Comparison of ENCODE assay signal across 21 cellular contexts in the genomic region with DNA sequence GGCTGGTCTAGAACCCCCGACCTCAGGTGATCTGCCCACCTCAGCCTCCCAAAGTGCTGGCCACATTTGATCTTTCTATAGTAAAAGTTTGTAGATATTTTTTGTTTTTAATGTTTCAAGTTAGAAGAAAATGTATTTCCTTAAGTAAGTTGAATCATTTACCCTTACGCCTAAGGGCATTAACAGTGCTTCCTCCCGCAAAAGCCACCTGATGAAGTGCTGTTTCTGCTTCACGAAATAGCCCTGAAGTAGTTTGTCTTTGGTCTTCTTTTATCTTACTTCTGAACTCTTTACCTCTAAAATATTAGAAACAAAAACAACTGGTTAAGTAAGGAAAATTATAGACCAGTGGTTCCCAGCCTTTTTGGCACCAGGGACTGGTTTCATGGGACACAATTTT. TPM values are rescaled to one million over a fixed set of nuclear protein-coding genes. Genes with fewer than 3 reads are reported as not detected.
DNase-seq lines count a peak whose midpoint lies in the region; ATAC-seq, FAIRE-seq and TF ChIP-seq lines count a peak whose summit lies in the region.
"Had no signal": no experiment of that assay in that cellular context is flagged by ENCODE, and none has a peak within 500 bp of the region (broad histone marks: within the 10 kb centered on the region; RNA-seq: fewer than 3 reads in every experiment).

No MANE protein-coding gene starts in this region.

- H2AK5ac ChIP-seq in trophoblast cell (ENCODE audit: low read length), result no peak overlapping the region

- H3K27me3 ChIP-seq in keratinocyte (ENCODE audit: control insufficient read depth, extremely low read depth, insufficient read depth, low read length) (no peaks in the 10 kb centered on the region), trophoblast cell (ENCODE audit: insufficient read depth, low read length) (no peaks in the 10 kb centered on the region)

- no CpG with 5 or more reads among the region's 4 CpGs for WGBS in trophoblast cell (ENCODE audit: extremely low coverage, insufficient coverage, insufficient read length)

- H3K79me1 ChIP-seq in trophoblast cell (ENCODE audit: low read length), result no peaks in the 10 kb centered on the region

- in situ Hi-C loops in Caki2 (cut with HindIII; ENCODE audit: low pct_unique_long_range_greater_than_20kb, low sequenced_read_pairs), result no loop called here

- H3K27ac Mint-ChIP-seq in chondrocyte (ENCODE audit: unreplicated experiment), result no peak overlapping the region
- H3K27ac Mint-ChIP-seq: CD4-positive, alpha-beta T cell had no signal

- dilution Hi-C loops in keratinocyte (cut with MboI; ENCODE audit: extremely low pct_ligation_motif_present, low sequenced_read_pairs), result no loop called here

- H2BK12ac ChIP-seq in trophoblast cell (ENCODE audit: low read length), result no peak overlapping the region

- DNase-seq in Caki2 (ENCODE audit: low read depth) (peak; percentile 33), RPMI7951 (ENCODE audit: low read depth) (peak; percentile 58), keratinocyte (ENCODE audit: low read depth, low spot score) (no peak), trophoblast cell (no peak), middle frontal gyrus (ENCODE audit: extremely low spot score, low spot score) (no peak), chondrocyte (ENCODE audit: low spot score) (no peak), caudate nucleus (lab: John Stamatoyannopoulos, UW) (no peak)
- DNase-seq: AML-193; Caco-2; CD4-positive, alpha-beta T cell; DMS153; DMS79; GDM1; GOT3; H7 had no signal

- no peak overlapping the region for H2BK120ac ChIP-seq in trophoblast cell (ENCODE audit: insufficient read depth, low read length, poor library complexity)

- ATAC-seq in GM21619 (IDR thresholded peaks at IDR 0.05; ENCODE audit: unreplicated experiment), result no peak

- H3K9me3 ChIP-seq in keratinocyte (ENCODE audit: control insufficient read depth, low read depth, low read length), result no peaks in the 10 kb centered on the region
- no peaks in the 10 kb centered on the region for H3K9me3 ChIP-seq in trophoblast cell (ENCODE audit: insufficient read depth, low read depth, low read length)
- H3K9me3 ChIP-seq: A549, Caco-2 had no signal

- no peak for FAIRE-seq in keratinocyte (lab: Jason Lieb, UNC)
- FAIRE-seq: A549, GM12892, GM18507 had no signal

- H4K91ac ChIP-seq in trophoblast cell (ENCODE audit: low read depth, low read length), result no peak overlapping the region

- H4K20me1 ChIP-seq in keratinocyte (ENCODE audit: control insufficient read depth, extremely low read depth, insufficient read depth, low read length), result no peaks in the 10 kb centered on the region

- H3K4ac ChIP-seq in trophoblast cell (ENCODE audit: low read depth, low read length), result peak overlapping the region; percentile 64

- H2AFZ ChIP-seq in keratinocyte (ENCODE audit: control insufficient read depth, low read length) (no peak overlapping the region), trophoblast cell (ENCODE audit: insufficient read depth, low read length, poor library complexity) (no peak overlapping the region)

- no peak overlapping the region for H3K27ac ChIP-seq in keratinocyte (ENCODE audit: control insufficient read depth, insufficient read depth, low read length)
- H3K27ac ChIP-seq in trophoblast cell (ENCODE audit: low read depth, low read length), result no peak overlapping the region
- no peak overlapping the region for H3K27ac ChIP-seq in caudate nucleus (ENCODE audit: low read depth, low read length)
- H3K27ac ChIP-seq: 22Rv1, A549, C4-2B had no signal

- H3K18ac ChIP-seq in trophoblast cell (ENCODE audit: low read length), result no peak overlapping the region

- H3K36me3 Mint-ChIP-seq in chondrocyte (ENCODE audit: low read depth), result peaks cover 6% of the 10 kb centered on the region

- no peaks in the 10 kb centered on the region for H3K9me3 Mint-ChIP-seq in chondrocyte (ENCODE audit: low read depth)

- H3K4me1 Mint-ChIP-seq in chondrocyte (ENCODE audit: low read depth), result peaks cover 52% of the 10 kb centered on the region

- H3K4me1 ChIP-seq in keratinocyte (ENCODE audit: control insufficient read depth, extremely low read depth, insufficient read depth, low read length) (peaks cover 13% of the 10 kb centered on the region), trophoblast cell (ENCODE audit: control insufficient read depth in 1 of 2, insufficient read depth in 2 of 2, low read length in 2 of 2) (peaks cover 7 to 8% of the 10 kb centered on the region in 2 experiments)

- no peak overlapping the region for H3K23ac ChIP-seq in trophoblast cell (ENCODE audit: low read length)

- TF ChIP-seq CTCF in keratinocyte (optimal IDR thresholded peaks at IDR 0.05 in 1 of 3, IDR thresholded peaks at IDR 0.05 in 1 of 3, conservative IDR thresholded peaks at IDR 0.05 in 1 of 3; ENCODE audit: extremely low read depth in 1 of 3, insufficient read depth in 2 of 3, low read length in 3 of 3), result no peak
- TF ChIP-seq CTCF in chondrocyte (IDR thresholded peaks at IDR 0.05), result no peak

- H3K9ac ChIP-seq in keratinocyte (ENCODE audit: control insufficient read depth, extremely low read depth, insufficient read depth, low read length), result no peak overlapping the region
- H3K9ac ChIP-seq in trophoblast cell (ENCODE audit: low read length), result no peak overlapping the region

- H2BK5ac ChIP-seq in trophoblast cell (ENCODE audit: low read depth, low read length, poor library complexity), result no peak overlapping the region

- no peak overlapping the region for H3K4me3 Mint-ChIP-seq in chondrocyte (ENCODE audit: unreplicated experiment)
- H3K4me3 Mint-ChIP-seq: CD4-positive, alpha-beta T cell had no signal

- no peak overlapping the region for H4K12ac ChIP-seq in trophoblast cell (ENCODE audit: low read depth, low read length)

- H3K14ac ChIP-seq in trophoblast cell (ENCODE audit: low read length), result no peak overlapping the region

- peak overlapping the region; percentile 2 for H3K4me2 ChIP-seq in keratinocyte (ENCODE audit: control insufficient read depth, extremely low read depth, insufficient read depth, low read depth, low read length)
- no peak overlapping the region for H3K4me2 ChIP-seq in trophoblast cell (ENCODE audit: low read length)
- H3K4me2 ChIP-seq: A549 had no signal

- no peaks in the 10 kb centered on the region for H3K27me3 Mint-ChIP-seq in chondrocyte (ENCODE audit: low read depth)
- H3K27me3 Mint-ChIP-seq: CD4-positive, alpha-beta T cell had no signal

- H3K9me1 ChIP-seq in keratinocyte (ENCODE audit: control insufficient read depth, extremely low read depth, insufficient read depth, low read length), result no peaks in the 10 kb centered on the region

- H3K36me3 ChIP-seq in keratinocyte (ENCODE audit: control insufficient read depth in 2 of 2, extremely low read depth in 1 of 2, insufficient read depth in 2 of 2, low read length in 2 of 2), result peaks cover 2 to 4% of the 10 kb centered on the region in 2 experiments
- H3K36me3 ChIP-seq in trophoblast cell (ENCODE audit: control insufficient read depth in 1 of 2, insufficient read depth in 2 of 2, low read length in 2 of 2), result peaks cover 2 to 4% of the 10 kb centered on the region in 2 experiments

- H3K4me3 ChIP-seq in keratinocyte (ENCODE audit: control insufficient read depth in 2 of 3, extremely low read depth in 1 of 3, insufficient read depth in 2 of 3, low read depth in 1 of 3, low read length in 3 of 3) (no peak overlapping the region), trophoblast cell (ENCODE audit: low read depth, low read length) (no peak overlapping the region)
- H3K4me3 ChIP-seq: A549 had no signal

- H4K8ac ChIP-seq in trophoblast cell (ENCODE audit: low read depth, low read length), result no peak overlapping the region

- H3K79me2 ChIP-seq in keratinocyte (ENCODE audit: control insufficient read depth, insufficient read depth, low read length) (peaks cover 97% of the 10 kb centered on the region), trophoblast cell (ENCODE audit: control insufficient read depth, insufficient read depth, low read length, poor library complexity) (peaks cover 7% of the 10 kb centered on the region)

RNA-seq across cellular contexts. Expression of a gene that starts 22.7 kb away (rescaled TPM):
- 252 and 306 TPM in 2 replicates for total RNA-seq in Caki2 (2014; rRNA removed; shearing (Covaris generic); ENCODE audit: low replicate concordance)
- total RNA-seq in RPMI7951 (2014; rRNA removed; shearing (Covaris generic)), result 10.8 and 11.8 TPM in 2 replicates
- 16.3 to 41.1 TPM (median 23.4 TPM) in 3 replicates for polyA plus RNA-seq in keratinocyte
- polyA plus RNA-seq in keratinocyte (2011; ENCODE audit: low read depth), result 437 TPM
- 12.6 and 20.6 TPM in 2 replicates for polyA plus RNA-seq in keratinocyte (2011; cell fraction: cytosol; rRNA removed)
- polyA plus RNA-seq in keratinocyte (2011; cell fraction: nucleus; rRNA removed), result 44.6 and 61.7 TPM in 2 replicates
- polyA plus RNA-seq in keratinocyte (2012; ENCODE audit: low replicate concordance), result 35.6 and 56.4 TPM in 2 replicates
- 4.4 to 26.8 TPM (median 10.9 TPM) in 3 replicates for polyA minus RNA-seq in keratinocyte
- 44.3 TPM for polyA minus RNA-seq in keratinocyte (2011; cell fraction: cytosol; rRNA and poly(A)+ RNA removed)
- 36.2 and 73.8 TPM in 2 replicates for polyA minus RNA-seq in keratinocyte (2011; cell fraction: nucleus; rRNA and poly(A)+ RNA removed)
- 63.9 and 76.7 TPM in 2 replicates for polyA plus RNA-seq in trophoblast cell (2013)
- 127 to 157 TPM (median 137 TPM) in 3 replicates for total RNA-seq in chondrocyte

Comparison
In these comparisons a context has a peak if more than half of its experiments do, and no peak if none do; other contexts are left out.
1. DNase-seq: peak in Caki2 (single experiment) and RPMI7951 (single experiment); none in keratinocyte (single experiment), trophoblast cell (0 of 2), middle frontal gyrus (single experiment), chondrocyte (single experiment) and caudate nucleus (0 of 61).
2. RNA of a gene that starts 22.7 kb away (total RNA-seq): 252 to 306 TPM in Caki2 and 127 to 157 TPM in chondrocyte; 10.8 to 11.8 TPM in RPMI7951; every median in the first group is over 10 times any median in the second.